In genomic region chr12:7290588-7290987, GRCh38 we compare ENCODE assay signal across 4 cellular contexts. TPM values are rescaled to one million over a fixed set of nuclear protein-coding genes. Genes with fewer than 3 reads are reported as not detected.
"Had no signal": no experiment of that assay in that cellular context is flagged by ENCODE, and none has a peak within 500 bp of the region (broad histone marks: within the 10 kb centered on the region; RNA-seq: fewer than 3 reads in every experiment).

No MANE protein-coding gene starts in this region.

RNA-seq across cellular contexts. Expression of gene ACSM4, which starts 13.3 kb away (rescaled TPM):
- total RNA-seq: LHCN-M2, M059J, MCF 10A, NCI-H460 had no signal
